17 cellular contexts compared by ENCODE assay signal in genomic region chr10:55989188-55989587, GRCh38.
DNase-seq lines count a peak whose midpoint lies in the region; ATAC-seq, FAIRE-seq and TF ChIP-seq lines count a peak whose summit lies in the region.
"Had no signal": no experiment of that assay in that cellular context is flagged by ENCODE, and none has a peak within 500 bp of the region (broad histone marks: within the 10 kb centered on the region; RNA-seq: fewer than 3 reads in every experiment).

No MANE protein-coding gene starts in this region.

- WGBS in A549 (ENCODE audit: missing lambda C conversion rate) = 31% methylated on average over 3 of the region's 3 CpGs

- ATAC-seq in A549 (no peak), HG02610 (IDR thresholded peaks at IDR 0.05; ENCODE audit: unreplicated experiment) (no peak)

- no peak for TF ChIP-seq POLR2A in A549 (IDR thresholded peaks at IDR 0.05; ENCODE audit: low read length)

- no peak overlapping the region for H3K27ac ChIP-seq in A549
- no peak overlapping the region for H3K27ac ChIP-seq in OCI-LY7 (ENCODE audit: low read depth, low read length, poor library complexity, severe bottlenecking)

- no peak for TF ChIP-seq RAD21 in A549 (conservative IDR thresholded peaks at IDR 0.05 in 1 of 2, IDR thresholded peaks at IDR 0.05 in 1 of 2)

- H4K20me1 ChIP-seq in OCI-LY7 (ENCODE audit: insufficient read depth, low read length) = no peaks in the 10 kb centered on the region

- DNase-seq in A549 (ENCODE audit: low read depth in 1 of 2, low spot score in 1 of 2) (no peak), OCI-LY7 (ENCODE audit: low spot score) (no peak), kidney epithelial cell (ENCODE audit: low read depth) (no peak), OCI-M2 (lab: John Stamatoyannopoulos, UW; ENCODE audit: unreplicated experiment) (no peak), GM19238 (ENCODE audit: insufficient read length, low spot score) (no peak)
- no peak for DNase-seq in stimulated activated CD4-positive, alpha-beta T cell treated with anti-CD3 and anti-CD28 coated beads, Interleukin-12 subunit alpha, Interleukin-12 subunit beta, amount 100 ng/mL, for 4 hours
- DNase-seq: ACHN; CD4-positive, alpha-beta memory T cell; EL; H7; NCI-H1105; NCI-H187; NCI-H446; NCI-H748 treated with DMSO at 0.1 percent for 48 hours; SW 1271 had no signal

- POLR2A ChIA-PET in A549 (lab: Yijun Ruan, JAX) = no interaction called here
- POLR2A ChIA-PET in OCI-LY7 (lab: Charles Lee) = no interaction called here

- no peaks in the 10 kb centered on the region for H3K79me2 ChIP-seq in OCI-LY7 (ENCODE audit: insufficient read depth, low read depth, low read length)

- no peak for TF ChIP-seq EP300 in A549 (IDR thresholded peaks at IDR 0.05)

- H3K4me2 ChIP-seq in A549 (no peak overlapping the region), OCI-LY7 (ENCODE audit: low read length) (no peak overlapping the region)

- TF ChIP-seq CTCF in A549 (IDR thresholded peaks at IDR 0.05) (no peak), GM12872 (IDR thresholded peaks at IDR 0.05; ENCODE audit: insufficient read depth, low read depth, low read length) (0 out of 3 replicates have a peak, but pooled peaks have one; percentile 9), OCI-LY7 (conservative IDR thresholded peaks at IDR 0.05; ENCODE audit: low read length) (peak; percentile 55), kidney epithelial cell (IDR thresholded peaks at IDR 0.05; ENCODE audit: insufficient read depth, low read length, poor library complexity, severe bottlenecking) (peak; percentile 7)

- no peaks in the 10 kb centered on the region for H3K27me3 ChIP-seq in kidney epithelial cell (ENCODE audit: control insufficient read depth, insufficient read depth, low read length)

- no peak overlapping the region for H3K4me3 ChIP-seq in A549
- no peak overlapping the region for H3K4me3 ChIP-seq in OCI-LY7 (ENCODE audit: low read depth, low read length, poor library complexity, severe bottlenecking)
- H3K4me3 ChIP-seq in kidney epithelial cell (ENCODE audit: low read depth, low read length) = no peak overlapping the region

- intact Hi-C loops in OCI-LY7 (cut with micrococcal nuclease; ENCODE audit: unreplicated experiment) = no loop called here

- peak; percentile 51 for FAIRE-seq in A549 (lab: Jason Lieb, UNC)

- CTCF ChIA-PET in A549 (lab: Yijun Ruan, JAX) (no interaction called here), OCI-LY7 (lab: Charles Lee; ENCODE audit: unreplicated experiment) (no interaction called here)

- H2AFZ ChIP-seq in OCI-LY7 (ENCODE audit: low read length) = no peak overlapping the region

- no peaks in the 10 kb centered on the region for H3K9me2 ChIP-seq in OCI-LY7 (ENCODE audit: insufficient read depth, low read length)

- BruUV-seq in OCI-LY7 (replicated peaks; lab: Mats Ljungman, UMichigan) = no TSS peak

- H3K36me3 ChIP-seq in OCI-LY7 (ENCODE audit: insufficient read depth, low read length) (no peaks in the 10 kb centered on the region), kidney epithelial cell (ENCODE audit: control insufficient read depth, insufficient read depth, low read length) (no peaks in the 10 kb centered on the region)

- H3K9me3 ChIP-seq in A549 (no peaks in the 10 kb centered on the region), OCI-LY7 (ENCODE audit: low read length) (no peaks in the 10 kb centered on the region)

- H3K4me1 ChIP-seq in A549 (no peaks in the 10 kb centered on the region), OCI-LY7 (ENCODE audit: insufficient read depth, low read length, poor library complexity, severe bottlenecking) (no peaks in the 10 kb centered on the region)

TF ChIP-seq in A549, 52 proteins besides CTCF, POLR2A, EP300 and RAD21:
- no peak for TF ChIP-seq RNF2 (IDR thresholded peaks at IDR 0.05; ENCODE audit: borderline replicate concordance, low read depth)
TF ChIP-seq in A549: peak in this region for 0.
